Comparison of ENCODE assay signal across 1 cellular context in the genomic region with DNA sequence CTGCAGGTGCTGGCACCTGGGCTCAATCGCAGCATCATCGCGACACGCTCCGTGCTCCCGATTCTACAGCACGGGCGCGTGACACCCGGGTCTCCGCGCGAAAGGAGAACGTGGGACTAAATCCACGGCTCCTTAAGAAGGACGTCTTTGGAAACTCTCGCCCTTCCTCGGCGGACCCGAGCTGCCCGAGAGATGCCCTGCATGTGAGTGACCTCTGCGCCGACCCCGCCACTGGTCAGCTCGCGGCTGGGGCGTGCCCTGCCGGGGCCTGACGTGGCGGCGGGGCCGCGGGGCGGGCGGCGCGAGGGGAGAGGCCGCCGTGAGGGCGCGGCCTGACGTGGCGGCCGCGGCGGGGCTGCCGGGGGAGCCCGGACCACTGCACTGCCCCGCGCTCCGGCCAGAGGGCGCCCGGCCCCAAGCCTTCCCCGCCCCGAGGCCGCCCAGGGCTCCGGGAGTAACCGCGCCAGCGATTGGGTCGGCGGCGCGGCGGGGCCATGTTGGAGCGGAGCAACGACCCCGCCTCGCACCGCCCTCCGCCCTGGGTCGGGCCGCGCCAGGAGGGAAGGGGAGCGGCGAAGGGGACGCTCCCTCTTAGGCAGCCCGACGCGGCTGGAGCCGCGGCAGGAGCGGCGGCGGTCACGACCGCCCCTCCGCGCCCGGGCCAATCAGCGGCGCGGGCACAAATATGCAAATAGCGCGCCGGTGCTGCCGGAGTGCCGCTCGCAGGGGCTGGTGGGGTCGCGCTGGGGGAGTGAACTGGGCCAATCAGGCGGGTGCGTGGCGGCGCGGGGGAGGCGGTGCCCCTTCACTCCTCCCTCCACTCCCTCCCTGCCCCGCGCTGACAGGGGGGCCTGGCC.
TF ChIP-seq lines count a peak whose summit lies in the region.

No MANE protein-coding gene starts in this region.

TF ChIP-seq in HepG2, 621 proteins besides CTCF, POLR2A, EP300 and RAD21 (continued from another document and continues in another):
- TF ChIP-seq ZNF224 (CRISPR knock-in tag; IDR thresholded peaks at IDR 0.05) (peak; percentile 95; the same call in 1 of the 2 replicates), GATA4 (IDR thresholded peaks at IDR 0.05; ENCODE audit: borderline replicate concordance, low read depth) (peak; percentile 66; the same call in 1 of the 2 replicates), ZBTB7B (CRISPR knock-in tag; IDR thresholded peaks at IDR 0.05) (no peak; the same call in 1 of the 2 replicates), SOX13 (IDR thresholded peaks at IDR 0.05) (no peak), SOX13 (CRISPR knock-in tag; conservative IDR thresholded peaks at IDR 0.05 in 1 of 2, IDR thresholded peaks at IDR 0.05 in 1 of 2) (peak in 1 of 2 experiments; percentile 35; a peak in 1 of 4 replicates), DNMT3B (CRISPR knock-in tag; conservative IDR thresholded peaks at IDR 0.05) (0 out of 2 replicates have a peak, but pooled peaks have one; percentile 22), ZNF546 (CRISPR knock-in tag; conservative IDR thresholded peaks at IDR 0.05) (peak; percentile 87; the same call in 1 of the 2 replicates), ZBTB43 (CRISPR knock-in tag; conservative IDR thresholded peaks at IDR 0.05) (0 out of 2 replicates have a peak, but pooled peaks have one; percentile 18), ZNF331 (CRISPR knock-in tag; IDR thresholded peaks at IDR 0.05) (peak; percentile 21; the same call in 1 of the 2 replicates), CSRNP1 (CRISPR knock-in tag; IDR thresholded peaks at IDR 0.05) (peak; percentile 81), ZEB1 (IDR thresholded peaks at IDR 0.05; ENCODE audit: insufficient replicate concordance, low read depth) (peak; percentile 34), ARNTL (CRISPR knock-in tag; IDR thresholded peaks at IDR 0.05) (peak; percentile 17; the same call in 1 of the 2 replicates), CREM (IDR thresholded peaks at IDR 0.05) (no peak), CREM (CRISPR knock-in tag; IDR thresholded peaks at IDR 0.05) (no peak), NR0B2 (CRISPR knock-in tag; IDR thresholded peaks at IDR 0.05) (peak; percentile 7; the same call in 1 of the 2 replicates), ZSCAN12 (CRISPR knock-in tag; IDR thresholded peaks at IDR 0.05) (0 out of 2 replicates have a peak, but pooled peaks have one; percentile 27), SRF (IDR thresholded peaks at IDR 0.05; ENCODE audit: low read depth, low read length) (peak; percentile 32; the same call in 1 of the 2 replicates), ZNF33B (CRISPR knock-in tag; IDR thresholded peaks at IDR 0.05) (0 out of 2 replicates have a peak, but pooled peaks have one; percentile 27), ZKSCAN1 (IDR thresholded peaks at IDR 0.05; ENCODE audit: low read length) (no peak), ZNF350 (CRISPR knock-in tag; IDR thresholded peaks at IDR 0.05; ENCODE audit: borderline replicate concordance, low read depth) (peak; percentile 32; the same call in 1 of the 2 replicates), HMGXB4 (CRISPR knock-in tag; IDR thresholded peaks at IDR 0.05; ENCODE audit: borderline replicate concordance in 1 of 2, low read depth in 1 of 2) (peak; percentile 26 to 82; a peak in 3 of 4 replicates), BRF2 (CRISPR knock-in tag; IDR thresholded peaks at IDR 0.05) (peak; percentile 89; the same call in 1 of the 2 replicates), ZNF788 (CRISPR knock-in tag; IDR thresholded peaks at IDR 0.05; ENCODE audit: borderline replicate concordance) (peak; percentile 60; the same call in 1 of the 2 replicates), XRCC5 (optimal IDR thresholded peaks at IDR 0.05; ENCODE audit: low read length) (peak; percentile 53), TARDBP (CRISPR knock-in tag; IDR thresholded peaks at IDR 0.05) (peak; percentile 87), BHLHE40 (IDR thresholded peaks at IDR 0.05; ENCODE audit: low read length) (peak; percentile 78), ZNF296 (CRISPR knock-in tag; conservative IDR thresholded peaks at IDR 0.05) (peak; percentile 73; the same call in 1 of the 2 replicates), PLRG1 (conservative IDR thresholded peaks at IDR 0.05) (no peak), ARID5B (CRISPR knock-in tag; IDR thresholded peaks at IDR 0.05) (peak; percentile 54), NKX3-1 (CRISPR knock-in tag; IDR thresholded peaks at IDR 0.05) (peak; percentile 60; the same call in 1 of the 2 replicates)
- TF ChIP-seq, protein P1, sequence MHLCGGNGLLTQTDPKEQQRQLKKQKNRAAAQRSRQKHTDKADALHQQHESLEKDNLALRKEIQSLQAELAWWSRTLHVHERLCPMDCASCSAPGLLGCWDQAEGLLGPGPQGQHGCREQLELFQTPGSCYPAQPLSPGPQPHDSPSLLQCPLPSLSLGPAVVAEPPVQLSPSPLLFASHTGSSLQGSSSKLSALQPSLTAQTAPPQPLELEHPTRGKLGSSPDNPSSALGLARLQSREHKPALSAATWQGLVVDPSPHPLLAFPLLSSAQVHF (CRISPR knock-in tag; IDR thresholded peaks at IDR 0.05) = peak; percentile 48; the same call in 1 of the 2 replicates
- TF ChIP-seq, protein P2, sequence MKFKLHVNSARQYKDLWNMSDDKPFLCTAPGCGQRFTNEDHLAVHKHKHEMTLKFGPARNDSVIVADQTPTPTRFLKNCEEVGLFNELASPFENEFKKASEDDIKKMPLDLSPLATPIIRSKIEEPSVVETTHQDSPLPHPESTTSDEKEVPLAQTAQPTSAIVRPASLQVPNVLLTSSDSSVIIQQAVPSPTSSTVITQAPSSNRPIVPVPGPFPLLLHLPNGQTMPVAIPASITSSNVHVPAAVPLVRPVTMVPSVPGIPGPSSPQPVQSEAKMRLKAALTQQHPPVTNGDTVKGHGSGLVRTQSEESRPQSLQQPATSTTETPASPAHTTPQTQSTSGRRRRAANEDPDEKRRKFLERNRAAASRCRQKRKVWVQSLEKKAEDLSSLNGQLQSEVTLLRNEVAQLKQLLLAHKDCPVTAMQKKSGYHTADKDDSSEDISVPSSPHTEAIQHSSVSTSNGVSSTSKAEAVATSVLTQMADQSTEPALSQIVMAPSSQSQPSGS (CRISPR knock-in tag; IDR thresholded peaks at IDR 0.05) = peak; percentile 10; the same call in 1 of the 2 replicates
- TF ChIP-seq, protein P3, sequence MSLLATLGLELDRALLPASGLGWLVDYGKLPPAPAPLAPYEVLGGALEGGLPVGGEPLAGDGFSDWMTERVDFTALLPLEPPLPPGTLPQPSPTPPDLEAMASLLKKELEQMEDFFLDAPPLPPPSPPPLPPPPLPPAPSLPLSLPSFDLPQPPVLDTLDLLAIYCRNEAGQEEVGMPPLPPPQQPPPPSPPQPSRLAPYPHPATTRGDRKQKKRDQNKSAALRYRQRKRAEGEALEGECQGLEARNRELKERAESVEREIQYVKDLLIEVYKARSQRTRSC (CRISPR knock-in tag; IDR thresholded peaks at IDR 0.05; ENCODE audit: low read depth) = peak; percentile 59; the same call in 1 of the 2 replicates
- TF ChIP-seq, protein P4, sequence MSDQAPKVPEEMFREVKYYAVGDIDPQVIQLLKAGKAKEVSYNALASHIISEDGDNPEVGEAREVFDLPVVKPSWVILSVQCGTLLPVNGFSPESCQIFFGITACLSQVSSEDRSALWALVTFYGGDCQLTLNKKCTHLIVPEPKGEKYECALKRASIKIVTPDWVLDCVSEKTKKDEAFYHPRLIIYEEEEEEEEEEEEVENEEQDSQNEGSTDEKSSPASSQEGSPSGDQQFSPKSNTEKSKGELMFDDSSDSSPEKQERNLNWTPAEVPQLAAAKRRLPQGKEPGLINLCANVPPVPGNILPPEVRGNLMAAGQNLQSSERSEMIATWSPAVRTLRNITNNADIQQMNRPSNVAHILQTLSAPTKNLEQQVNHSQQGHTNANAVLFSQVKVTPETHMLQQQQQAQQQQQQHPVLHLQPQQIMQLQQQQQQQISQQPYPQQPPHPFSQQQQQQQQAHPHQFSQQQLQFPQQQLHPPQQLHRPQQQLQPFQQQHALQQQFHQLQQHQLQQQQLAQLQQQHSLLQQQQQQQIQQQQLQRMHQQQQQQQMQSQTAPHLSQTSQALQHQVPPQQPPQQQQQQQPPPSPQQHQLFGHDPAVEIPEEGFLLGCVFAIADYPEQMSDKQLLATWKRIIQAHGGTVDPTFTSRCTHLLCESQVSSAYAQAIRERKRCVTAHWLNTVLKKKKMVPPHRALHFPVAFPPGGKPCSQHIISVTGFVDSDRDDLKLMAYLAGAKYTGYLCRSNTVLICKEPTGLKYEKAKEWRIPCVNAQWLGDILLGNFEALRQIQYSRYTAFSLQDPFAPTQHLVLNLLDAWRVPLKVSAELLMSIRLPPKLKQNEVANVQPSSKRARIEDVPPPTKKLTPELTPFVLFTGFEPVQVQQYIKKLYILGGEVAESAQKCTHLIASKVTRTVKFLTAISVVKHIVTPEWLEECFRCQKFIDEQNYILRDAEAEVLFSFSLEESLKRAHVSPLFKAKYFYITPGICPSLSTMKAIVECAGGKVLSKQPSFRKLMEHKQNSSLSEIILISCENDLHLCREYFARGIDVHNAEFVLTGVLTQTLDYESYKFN (CRISPR knock-in tag; conservative IDR thresholded peaks at IDR 0.05) = 0 out of 2 replicates have a peak, but pooled peaks have one; percentile 12
- TF ChIP-seq, protein P5, sequence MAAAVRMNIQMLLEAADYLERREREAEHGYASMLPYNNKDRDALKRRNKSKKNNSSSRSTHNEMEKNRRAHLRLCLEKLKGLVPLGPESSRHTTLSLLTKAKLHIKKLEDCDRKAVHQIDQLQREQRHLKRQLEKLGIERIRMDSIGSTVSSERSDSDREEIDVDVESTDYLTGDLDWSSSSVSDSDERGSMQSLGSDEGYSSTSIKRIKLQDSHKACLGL (CRISPR knock-in tag; IDR thresholded peaks at IDR 0.05) = 0 out of 2 replicates have a peak, but pooled peaks have one; percentile 58
